In genomic region chrX:147498796-147499195, GRCh38 we compare ENCODE assay signal across 23 cellular contexts.
"Had no signal": no experiment of that assay in that cellular context is flagged by ENCODE, and none has a peak within 500 bp of the region (broad histone marks: within the 10 kb centered on the region; RNA-seq: fewer than 3 reads in every experiment).

No MANE protein-coding gene starts in this region.

- H3K4me3 Mint-ChIP-seq: IgD-negative memory B cell had no signal

- H3K27ac Mint-ChIP-seq: IgD-negative memory B cell had no signal

- H3K9ac ChIP-seq: KMS-11, SK-N-SH had no signal

- DNase-seq: Kasumi-1, MM.1S, NCI-H1092 treated with DMSO at 0.1 percent for 48 hours, NCI-H1436, NCI-H187, NCI-H2029, NCI-H2081 treated with DMSO at 0.1 percent for 48 hours, NCI-H2171, NCI-H226, NCI-H446, NCI-H510A, NCI-H524 treated with DMSO at 0.1 percent for 48 hours, NCI-H69, NCI-H774, PC-3, SHP77, SK-N-SH had no signal

- H3K4me2 ChIP-seq: KMS-11, SK-N-SH had no signal

- H3K27me3 Mint-ChIP-seq: IgD-negative memory B cell had no signal

- H3K9me3 ChIP-seq: SK-N-SH had no signal

- H3K4me1 Mint-ChIP-seq: IgD-negative memory B cell had no signal

- H3K4me3 ChIP-seq: K562 had no signal

- H3K36me3 Mint-ChIP-seq: IgD-negative memory B cell had no signal

- FAIRE-seq: HTR-8/SVneo, K562 had no signal

- H3K27ac ChIP-seq: HL-60, KMS-11, RWPE1 had no signal
